Comparison of ENCODE assay signal across 1 cellular context in the genomic region with DNA sequence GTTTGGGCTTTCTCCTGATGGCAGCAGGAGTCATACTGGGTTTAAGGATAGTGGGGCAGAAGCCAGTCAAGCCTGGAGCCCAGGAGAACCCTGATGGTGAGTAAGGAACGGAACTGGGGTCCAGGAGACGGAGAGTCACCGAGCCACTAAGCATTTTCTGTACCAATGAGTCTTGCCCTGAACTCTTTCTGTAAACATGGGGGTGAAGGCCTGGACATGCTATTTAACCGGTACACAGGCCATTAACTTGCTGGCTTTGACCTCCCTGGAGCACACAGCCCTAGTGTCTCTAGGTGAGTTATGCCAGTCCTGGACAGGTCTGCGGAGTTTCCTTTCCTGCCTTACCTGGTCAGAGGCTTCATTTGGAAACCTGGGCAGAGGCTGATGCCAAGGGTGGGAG.
A peak's percentile ranks its signal among the peaks of the same experiment; 100 is the strongest.
TF ChIP-seq lines count a peak whose summit lies in the region.

No MANE protein-coding gene starts in this region.

TF ChIP-seq in K562, 482 proteins besides CTCF, POLR2A, EP300 and RAD21 (continued from another document):
- TF ChIP-seq NCOA6 (IDR thresholded peaks at IDR 0.05) (no peak), ZNF589 (CRISPR knock-in tag; IDR thresholded peaks at IDR 0.05; ENCODE audit: low read depth) (0 out of 2 replicates have a peak, but pooled peaks have one; percentile 8), ETV6 (IDR thresholded peaks at IDR 0.05; ENCODE audit: borderline replicate concordance in 1 of 2, low read depth in 2 of 2, low read length in 1 of 2) (no peak), ETV6 (CRISPR knock-in tag; IDR thresholded peaks at IDR 0.05; ENCODE audit: borderline replicate concordance) (no peak), NFXL1 (CRISPR knock-in tag; IDR thresholded peaks at IDR 0.05) (no peak), ZNF197 (CRISPR knock-in tag; IDR thresholded peaks at IDR 0.05; ENCODE audit: low read depth) (peak; percentile 55; the same call in 1 of the 2 replicates)
- TF ChIP-seq, protein P1, sequence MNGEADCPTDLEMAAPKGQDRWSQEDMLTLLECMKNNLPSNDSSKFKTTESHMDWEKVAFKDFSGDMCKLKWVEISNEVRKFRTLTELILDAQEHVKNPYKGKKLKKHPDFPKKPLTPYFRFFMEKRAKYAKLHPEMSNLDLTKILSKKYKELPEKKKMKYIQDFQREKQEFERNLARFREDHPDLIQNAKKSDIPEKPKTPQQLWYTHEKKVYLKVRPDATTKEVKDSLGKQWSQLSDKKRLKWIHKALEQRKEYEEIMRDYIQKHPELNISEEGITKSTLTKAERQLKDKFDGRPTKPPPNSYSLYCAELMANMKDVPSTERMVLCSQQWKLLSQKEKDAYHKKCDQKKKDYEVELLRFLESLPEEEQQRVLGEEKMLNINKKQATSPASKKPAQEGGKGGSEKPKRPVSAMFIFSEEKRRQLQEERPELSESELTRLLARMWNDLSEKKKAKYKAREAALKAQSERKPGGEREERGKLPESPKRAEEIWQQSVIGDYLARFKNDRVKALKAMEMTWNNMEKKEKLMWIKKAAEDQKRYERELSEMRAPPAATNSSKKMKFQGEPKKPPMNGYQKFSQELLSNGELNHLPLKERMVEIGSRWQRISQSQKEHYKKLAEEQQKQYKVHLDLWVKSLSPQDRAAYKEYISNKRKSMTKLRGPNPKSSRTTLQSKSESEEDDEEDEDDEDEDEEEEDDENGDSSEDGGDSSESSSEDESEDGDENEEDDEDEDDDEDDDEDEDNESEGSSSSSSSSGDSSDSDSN (IDR thresholded peaks at IDR 0.05; ENCODE audit: borderline replicate concordance in 1 of 2, low read depth in 2 of 2, low read length in 2 of 2), result 0 out of 4 replicates have a peak, but pooled peaks of 1 of the 2 experiments have one; percentile 38
- TF ChIP-seq, protein P2, sequence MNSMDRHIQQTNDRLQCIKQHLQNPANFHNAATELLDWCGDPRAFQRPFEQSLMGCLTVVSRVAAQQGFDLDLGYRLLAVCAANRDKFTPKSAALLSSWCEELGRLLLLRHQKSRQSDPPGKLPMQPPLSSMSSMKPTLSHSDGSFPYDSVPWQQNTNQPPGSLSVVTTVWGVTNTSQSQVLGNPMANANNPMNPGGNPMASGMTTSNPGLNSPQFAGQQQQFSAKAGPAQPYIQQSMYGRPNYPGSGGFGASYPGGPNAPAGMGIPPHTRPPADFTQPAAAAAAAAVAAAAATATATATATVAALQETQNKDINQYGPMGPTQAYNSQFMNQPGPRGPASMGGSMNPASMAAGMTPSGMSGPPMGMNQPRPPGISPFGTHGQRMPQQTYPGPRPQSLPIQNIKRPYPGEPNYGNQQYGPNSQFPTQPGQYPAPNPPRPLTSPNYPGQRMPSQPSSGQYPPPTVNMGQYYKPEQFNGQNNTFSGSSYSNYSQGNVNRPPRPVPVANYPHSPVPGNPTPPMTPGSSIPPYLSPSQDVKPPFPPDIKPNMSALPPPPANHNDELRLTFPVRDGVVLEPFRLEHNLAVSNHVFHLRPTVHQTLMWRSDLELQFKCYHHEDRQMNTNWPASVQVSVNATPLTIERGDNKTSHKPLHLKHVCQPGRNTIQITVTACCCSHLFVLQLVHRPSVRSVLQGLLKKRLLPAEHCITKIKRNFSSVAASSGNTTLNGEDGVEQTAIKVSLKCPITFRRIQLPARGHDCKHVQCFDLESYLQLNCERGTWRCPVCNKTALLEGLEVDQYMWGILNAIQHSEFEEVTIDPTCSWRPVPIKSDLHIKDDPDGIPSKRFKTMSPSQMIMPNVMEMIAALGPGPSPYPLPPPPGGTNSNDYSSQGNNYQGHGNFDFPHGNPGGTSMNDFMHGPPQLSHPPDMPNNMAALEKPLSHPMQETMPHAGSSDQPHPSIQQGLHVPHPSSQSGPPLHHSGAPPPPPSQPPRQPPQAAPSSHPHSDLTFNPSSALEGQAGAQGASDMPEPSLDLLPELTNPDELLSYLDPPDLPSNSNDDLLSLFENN (IDR thresholded peaks at IDR 0.05; ENCODE audit: low read depth in 2 of 2, low read length in 2 of 2), result no peak
